ENCODE assay signal across 8 cellular contexts in the genomic region with DNA sequence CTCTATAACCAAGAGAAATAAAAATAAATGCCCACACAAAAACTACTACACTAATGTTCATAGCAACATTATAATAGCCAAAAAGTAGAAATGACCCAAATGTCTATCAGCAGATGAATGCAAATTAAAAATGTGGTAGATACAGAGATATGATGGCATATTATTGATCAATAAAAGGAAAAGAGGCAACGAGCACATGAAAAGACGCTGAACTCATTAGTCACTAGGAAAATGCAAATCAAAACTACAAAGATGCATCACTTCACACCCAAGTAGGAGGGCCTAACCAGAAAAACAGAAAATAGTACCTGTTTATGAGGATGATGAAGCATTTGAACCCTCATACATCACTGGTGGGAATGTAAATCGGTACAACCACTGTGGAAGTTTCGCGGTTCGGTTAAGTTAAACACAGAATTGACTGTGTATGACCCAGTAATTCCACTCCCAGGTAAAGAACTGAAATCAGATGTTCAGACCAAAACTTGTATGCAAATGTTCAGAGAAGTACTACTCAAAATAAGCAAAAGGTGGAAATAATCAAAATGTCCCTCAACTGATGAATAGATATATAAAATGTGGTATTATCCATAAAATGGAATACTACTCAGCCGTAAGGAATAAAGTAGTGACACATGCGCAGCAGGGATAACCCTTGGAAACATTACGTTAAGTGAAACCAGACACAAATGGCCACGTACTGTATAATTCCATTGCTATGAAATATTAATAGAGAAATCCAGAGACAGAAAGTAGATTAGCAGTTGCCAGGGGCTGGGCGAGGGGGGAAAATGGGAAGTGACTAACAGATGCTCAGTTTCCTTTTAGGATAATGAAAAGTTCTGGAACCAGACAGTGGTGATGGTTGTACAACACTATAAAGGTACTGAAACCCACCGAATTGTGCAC. TPM values are rescaled to one million over a fixed set of nuclear protein-coding genes. Genes with fewer than 3 reads are reported as not detected.
DNase-seq lines count a peak whose midpoint lies in the region; ATAC-seq, FAIRE-seq and TF ChIP-seq lines count a peak whose summit lies in the region.

No MANE protein-coding gene starts in this region.

- DNase-seq in GM12891 (ENCODE audit: insufficient read length, low spot score) (no peak), progenitor cell of endocrine pancreas (ENCODE audit: low spot score, unreplicated experiment) (no peak), DMS79 (lab: John Stamatoyannopoulos, UW) (no peak), SKM-1 treated with dmso at 0.1 percent for 144 hours (lab: John Stamatoyannopoulos, UW; ENCODE audit: unreplicated experiment) (no peak), nucleus accumbens (lab: John Stamatoyannopoulos, UW) (no peak)
- peak; percentile 48 to 56 for DNase-seq in activated T-cell treated with anti-CD3 and anti-CD28 coated beads, Interleukin-2, amount 50 U/mL, for 48 hours

- ATAC-seq in HG03060 (IDR thresholded peaks at IDR 0.05; ENCODE audit: low read depth, unreplicated experiment) (peak; percentile 26), GM19467 (IDR thresholded peaks at IDR 0.05; ENCODE audit: unreplicated experiment) (no peak)

- H3K27me3 Mint-ChIP-seq in progenitor cell of endocrine pancreas, result no peaks in the 10 kb centered on the region

- no peak overlapping the region for H3K27ac Mint-ChIP-seq in progenitor cell of endocrine pancreas

- peaks cover 1% of the 10 kb centered on the region for H3K36me3 Mint-ChIP-seq in progenitor cell of endocrine pancreas (ENCODE audit: insufficient read depth)

- no peaks in the 10 kb centered on the region for H3K9me3 Mint-ChIP-seq in progenitor cell of endocrine pancreas (ENCODE audit: low read depth)

- peak; percentile 80 for FAIRE-seq in GM12891 (lab: Jason Lieb, UNC)

- peak overlapping the region; percentile 52 for H3K4me3 Mint-ChIP-seq in progenitor cell of endocrine pancreas (ENCODE audit: low read depth)

- TF ChIP-seq POLR2A in GM12891 (IDR thresholded peaks at IDR 0.05; ENCODE audit: low read depth, low read length), result no peak

- H3K4me1 Mint-ChIP-seq in progenitor cell of endocrine pancreas (ENCODE audit: low read depth), result peaks cover 26% of the 10 kb centered on the region

- no peak for TF ChIP-seq CTCF in progenitor cell of endocrine pancreas (IDR thresholded peaks at IDR 0.05; ENCODE audit: unreplicated experiment)

TF ChIP-seq in GM12891, 5 proteins besides CTCF, POLR2A, EP300 and RAD21:
- TF ChIP-seq PAX5 (IDR thresholded peaks at IDR 0.05; ENCODE audit: insufficient read depth, low read length, severe bottlenecking), result no peak
- peak; percentile 85; the same call in 1 of the 2 replicates for TF ChIP-seq POU2F2 (IDR thresholded peaks at IDR 0.05; ENCODE audit: low read depth, low read length)
- peak; percentile 33; the same call in 1 of the 2 replicates for TF ChIP-seq SPI1 (IDR thresholded peaks at IDR 0.05; ENCODE audit: low read depth, low read length)

RNA-seq across cellular contexts. Expression of a gene that starts 3.1 kb away (rescaled TPM):
- 46.3 TPM for polyA plus RNA-seq in GM12891 (2012; ENCODE audit: low read depth, missing spikeins)
- total RNA-seq in progenitor cell of endocrine pancreas, result 77.3 and 84.9 TPM in 2 replicates

RNA-seq across cellular contexts. Expression of a gene that starts 32.2 kb away (rescaled TPM):
- 0.74 TPM for polyA plus RNA-seq in GM12891 (2012; ENCODE audit: low read depth, missing spikeins)
- total RNA-seq in progenitor cell of endocrine pancreas, result 0.55 and 0.77 TPM in 2 replicates

Comparison
In these comparisons a context has a peak if more than half of its experiments do, and no peak if none do; other contexts are left out.
1. DNase-seq: peak in activated T-cell treated with anti-CD3 and anti-CD28 coated beads, Interleukin-2, amount 50 U/mL, for 48 hours (2 of 2); none in GM12891 (single experiment), progenitor cell of endocrine pancreas (single experiment), DMS79 (single experiment), SKM-1 treated with dmso at 0.1 percent for 144 hours (single experiment) and nucleus accumbens (0 of 56).